In genomic region chr17:48074322-48075054, GRCh38 we compare ENCODE assay signal across 1 cellular context.
TF ChIP-seq lines count a peak whose summit lies in the region.

No MANE protein-coding gene starts in this region.

TF ChIP-seq in neural cell, 6 proteins besides CTCF, POLR2A, EP300 and RAD21 (continued from another document):
- TF ChIP-seq REST (IDR thresholded peaks at IDR 0.05; ENCODE audit: borderline replicate concordance) = no peak
- peak; percentile 14 for TF ChIP-seq MXI1 (conservative IDR thresholded peaks at IDR 0.05; ENCODE audit: poor library complexity, severe bottlenecking)
- TF ChIP-seq TAF1 (IDR thresholded peaks at IDR 0.05; ENCODE audit: low read depth) = no peak
- TF ChIP-seq SMC3 (conservative IDR thresholded peaks at IDR 0.05; ENCODE audit: poor library complexity) = peak; percentile 85
